In genomic region chr18:69597561-69597960, GRCh38 we compare ENCODE assay signal across 35 cellular contexts.
"Had no signal": no experiment of that assay in that cellular context is flagged by ENCODE, and none has a peak within 500 bp of the region (broad histone marks: within the 10 kb centered on the region; RNA-seq: fewer than 3 reads in every experiment).

No MANE protein-coding gene starts in this region.

- H3K27me3 ChIP-seq: MG63 had no signal

- DNase-seq: Karpas-422, Kasumi-1, MG63, MM.1S, MV-4-11, NCI-H1048, NCI-H1092, NCI-H1092 treated with DMSO at 0.1 percent for 48 hours, NCI-H1105, NCI-H1105 treated with DMSO at 0.1 percent for 48 hours, NCI-H1417, NCI-H1417 treated with DMSO at 0.1 percent for 48 hours, NCI-H1436, NCI-H1436 treated with DMSO at 0.1 percent for 48 hours, NCI-H146, NCI-H1694, NCI-H1694 treated with DMSO at 0.1 percent for 48 hours, NCI-H187, NCI-H187 treated with DMSO at 0.1 percent for 48 hours, NCI-H1930, NCI-H2029, NCI-H2029 treated with DMSO at 0.1 percent for 48 hours, NCI-H2081, NCI-H2081 treated with DMSO at 0.1 percent for 48 hours, NCI-H2107, NCI-H2171, NCI-H2171 treated with DMSO at 0.1 percent for 48 hours, NCI-H2227 treated with DMSO at 0.1 percent for 48 hours, NCI-H226, NCI-H345, NCI-H446, NCI-H446 treated with DMSO at 0.1 percent for 48 hours, NCI-H510A, NCI-H510A treated with DMSO at 0.1 percent for 48 hours, NCI-H524 had no signal

- H3K4me3 ChIP-seq: MG63 had no signal
